In the genomic region with DNA sequence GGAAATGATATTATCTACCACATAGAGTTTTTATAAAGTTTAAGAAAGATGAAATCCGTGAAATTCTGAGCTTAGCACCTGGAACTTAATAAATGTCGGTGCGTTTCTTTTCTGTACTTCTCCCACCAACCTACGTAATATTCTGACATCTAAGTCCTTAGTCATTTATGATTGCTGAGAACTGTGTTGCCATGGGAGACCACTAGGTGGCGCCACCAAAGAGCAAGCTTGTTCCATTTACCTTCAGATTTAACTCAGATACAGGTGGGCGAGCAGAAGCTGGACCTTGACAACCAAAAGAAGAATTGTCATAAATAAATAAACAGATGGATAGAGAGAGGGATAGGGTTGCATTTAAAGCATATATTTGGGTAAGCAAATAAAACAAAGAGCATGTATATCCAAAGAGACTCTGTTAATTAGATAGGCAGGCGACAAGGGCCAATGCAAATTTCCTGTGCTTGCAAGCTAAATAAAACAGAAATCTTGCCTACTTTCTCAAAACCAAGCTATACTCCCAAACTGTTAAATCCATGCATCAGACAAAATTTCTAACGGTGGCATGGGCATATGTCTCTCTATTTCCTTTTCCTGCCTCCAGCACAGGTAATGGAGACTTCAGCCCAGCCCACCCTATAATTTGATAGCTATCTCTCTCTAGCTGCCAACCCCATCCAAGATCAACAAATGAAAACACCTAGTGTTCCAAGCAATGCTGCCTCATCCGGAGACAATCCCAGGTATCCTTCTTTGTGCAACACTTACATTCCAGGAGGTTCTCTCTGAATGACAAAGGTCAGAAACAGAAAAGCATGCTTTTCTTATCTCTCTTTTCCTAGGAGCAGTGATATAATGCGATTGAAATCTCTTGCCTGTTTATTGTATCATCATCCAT, we compare ENCODE assay signal across 8 cellular contexts.
A peak's percentile ranks its signal among the peaks of the same experiment; 100 is the strongest.
DNase-seq lines count a peak whose midpoint lies in the region; ATAC-seq and TF ChIP-seq lines count a peak whose summit lies in the region.

No MANE protein-coding gene starts in this region.

- ATAC-seq in GM18505 (IDR thresholded peaks at IDR 0.05; ENCODE audit: unreplicated experiment) (peak; percentile 68), GM21737 (IDR thresholded peaks at IDR 0.05; ENCODE audit: unreplicated experiment) (no peak)

- no peak overlapping the region for H3K4me3 ChIP-seq in tibial nerve

- H3K4me1 Mint-ChIP-seq in activated naive CD8-positive, alpha-beta T cell treated with anti-CD3 and anti-CD28 coated beads for 36 hours, result no peaks in the 10 kb centered on the region

- no peak overlapping the region for H3K27ac Mint-ChIP-seq in activated naive CD8-positive, alpha-beta T cell treated with anti-CD3 and anti-CD28 coated beads for 36 hours

- 73 to 79% methylated on average over 10 of the region's 10 CpGs for WGBS in tibial nerve, 2 donors

- no peaks in the 10 kb centered on the region for H3K27me3 Mint-ChIP-seq in activated naive CD8-positive, alpha-beta T cell treated with anti-CD3 and anti-CD28 coated beads for 36 hours

- peaks cover 0 to 27% (median 2%) of the 10 kb centered on the region in 4 donors for H3K4me1 ChIP-seq in tibial nerve

- no peak overlapping the region for H3K4me3 Mint-ChIP-seq in activated naive CD8-positive, alpha-beta T cell treated with anti-CD3 and anti-CD28 coated beads for 36 hours

- H3K27me3 ChIP-seq in tibial nerve, result no peaks in the 10 kb centered on the region

- no peak for TF ChIP-seq EP300 in tibial nerve (IDR thresholded peaks at IDR 0.05)

- H3K36me3 ChIP-seq in tibial nerve, result no peaks in the 10 kb centered on the region

- TF ChIP-seq POLR2A in GM18505 (IDR thresholded peaks at IDR 0.05; ENCODE audit: borderline replicate concordance, extremely low read depth, insufficient read depth, insufficient read length) (no peak), tibial nerve (IDR thresholded peaks at IDR 0.05) (no peak)

- TF ChIP-seq CTCF in tibial nerve (IDR thresholded peaks at IDR 0.05), result peak in 3 of 5 experiments; percentile 20 to 31 (median 29)

- H3K36me3 Mint-ChIP-seq in activated naive CD8-positive, alpha-beta T cell treated with anti-CD3 and anti-CD28 coated beads for 36 hours, result no peaks in the 10 kb centered on the region

- no peak overlapping the region for H3K27ac ChIP-seq in tibial nerve

- no peaks in the 10 kb centered on the region for H3K9me3 ChIP-seq in tibial nerve

- no peaks in the 10 kb centered on the region for H3K9me3 Mint-ChIP-seq in activated naive CD8-positive, alpha-beta T cell treated with anti-CD3 and anti-CD28 coated beads for 36 hours

- DNase-seq in CMK (ENCODE audit: low read depth) (peak; percentile 15), LHCN-M2 (ENCODE audit: low read depth) (peak; percentile 53), iris pigment epithelial cell (ENCODE audit: low read depth) (peak; percentile 64), tibial nerve (ENCODE audit: low spot score in 2 of 2) (no peak), activated T-cell treated with anti-CD3 and anti-CD28 coated beads for 4 hours (no peak)
- DNase-seq in activated naive CD8-positive, alpha-beta T cell treated with anti-CD3 and anti-CD28 coated beads for 36 hours, result peak; percentile 13

Comparison
In these comparisons a context has a peak if more than half of its experiments do, and no peak if none do; other contexts are left out.
1. DNase-seq: peak in CMK (single experiment), LHCN-M2 (single experiment), activated naive CD8-positive, alpha-beta T cell treated with anti-CD3 and anti-CD28 coated beads for 36 hours (single experiment) and iris pigment epithelial cell (single experiment); none in tibial nerve (0 of 2) and activated T-cell treated with anti-CD3 and anti-CD28 coated beads for 4 hours (single experiment).